9 cellular contexts compared by ENCODE assay signal in genomic region chrX:94058728-94059382, GRCh38.
DNase-seq lines count a peak whose midpoint lies in the region; ATAC-seq, FAIRE-seq and TF ChIP-seq lines count a peak whose summit lies in the region.
"Had no signal": no experiment of that assay in that cellular context is flagged by ENCODE, and none has a peak within 500 bp of the region (broad histone marks: within the 10 kb centered on the region; RNA-seq: fewer than 3 reads in every experiment).

No MANE protein-coding gene starts in this region.

- no peak overlapping the region for H3K4me3 ChIP-seq in KMS-11 (IDR thresholded peaks at IDR 0.05; ENCODE audit: insufficient read depth, low read depth, low read length)
- no peak overlapping the region for H3K4me3 ChIP-seq in astrocyte (ENCODE audit: insufficient read depth, low read depth, low read length)
- H3K4me3 ChIP-seq in right lobe of liver = no peak overlapping the region

- H3K79me2 ChIP-seq in KMS-11 (ENCODE audit: insufficient read depth, low read depth) (no peaks in the 10 kb centered on the region), astrocyte (ENCODE audit: insufficient read depth, low read length) (no peaks in the 10 kb centered on the region)

- H3K9me3 Mint-ChIP-seq in astrocyte (ENCODE audit: unreplicated experiment) = no peaks in the 10 kb centered on the region
- H3K9me3 Mint-ChIP-seq in stimulated activated memory B cell treated with anti-CD40 and anti-IgM and Interleukin-4, amounts not matched to agents 10 μg/mL and 1 μg/mL and 100 μg/mL, for 72 hours = no peaks in the 10 kb centered on the region

- no peak overlapping the region for H3K9ac ChIP-seq in KMS-11
- H3K9ac ChIP-seq in astrocyte (ENCODE audit: low read length) = no peak overlapping the region

- peak in 3 of 4 donors; percentile 60 to 72 (median 65) for ATAC-seq in right lobe of liver
- no peak for ATAC-seq in stimulated activated memory B cell treated with anti-CD40 and anti-IgM and Interleukin-4, amounts not matched to agents 10 μg/mL and 1 μg/mL and 100 μg/mL, for 72 hours

- H3K27me3 Mint-ChIP-seq in astrocyte (ENCODE audit: low read depth, unreplicated experiment) = no peaks in the 10 kb centered on the region
- no peaks in the 10 kb centered on the region for H3K27me3 Mint-ChIP-seq in stimulated activated memory B cell treated with anti-CD40 and anti-IgM and Interleukin-4, amounts not matched to agents 10 μg/mL and 1 μg/mL and 100 μg/mL, for 72 hours

- no peaks in the 10 kb centered on the region for H3K4me1 Mint-ChIP-seq in astrocyte (ENCODE audit: low read depth, unreplicated experiment)
- no peaks in the 10 kb centered on the region for H3K4me1 Mint-ChIP-seq in stimulated activated memory B cell treated with anti-CD40 and anti-IgM and Interleukin-4, amounts not matched to agents 10 μg/mL and 1 μg/mL and 100 μg/mL, for 72 hours

- H4K20me1 ChIP-seq in KMS-11 (ENCODE audit: insufficient read depth) (no peaks in the 10 kb centered on the region), astrocyte (ENCODE audit: insufficient read depth, low read length) (no peaks in the 10 kb centered on the region)

- H3K9me3 ChIP-seq in astrocyte (ENCODE audit: insufficient read depth, low read depth, low read length) (no peaks in the 10 kb centered on the region), right lobe of liver (no peaks in the 10 kb centered on the region)

- no peak overlapping the region for H3K27ac ChIP-seq in KMS-11
- no peak overlapping the region for H3K27ac ChIP-seq in astrocyte (ENCODE audit: low read depth, low read length)
- no peak overlapping the region for H3K27ac ChIP-seq in right lobe of liver

- intact Hi-C loops in right lobe of liver (cut with DNase I) (no loop called here), cardiac septum (cut with DNase I) (no loop called here)

- TF ChIP-seq POLR2A in right lobe of liver (IDR thresholded peaks at IDR 0.05) = no peak

- H2AFZ ChIP-seq in KMS-11 (ENCODE audit: low read depth) (no peak overlapping the region), astrocyte (ENCODE audit: low read depth, low read length) (no peak overlapping the region)

- no peak overlapping the region for H3K27ac Mint-ChIP-seq in astrocyte (ENCODE audit: unreplicated experiment)
- H3K27ac Mint-ChIP-seq in stimulated activated memory B cell treated with anti-CD40 and anti-IgM and Interleukin-4, amounts not matched to agents 10 μg/mL and 1 μg/mL and 100 μg/mL, for 72 hours = no peak overlapping the region

- H3K4me1 ChIP-seq in KMS-11 (ENCODE audit: low read depth, poor library complexity, severe bottlenecking) (no peaks in the 10 kb centered on the region), astrocyte (ENCODE audit: insufficient read depth, low read length) (no peaks in the 10 kb centered on the region), right lobe of liver (no peaks in the 10 kb centered on the region)

- H3K27me3 ChIP-seq in KMS-11 (ENCODE audit: insufficient read depth, low read depth) (no peaks in the 10 kb centered on the region), astrocyte (ENCODE audit: insufficient read depth, low read length) (no peaks in the 10 kb centered on the region), right lobe of liver (peaks cover 4 to 7% of the 10 kb centered on the region in 2 donors)

- H3K36me3 ChIP-seq in KMS-11 (ENCODE audit: insufficient read depth) (no peaks in the 10 kb centered on the region), astrocyte (ENCODE audit: insufficient read depth, low read length) (no peaks in the 10 kb centered on the region), right lobe of liver (no peaks in the 10 kb centered on the region)

- TF ChIP-seq CTCF in KMS-11 (conservative IDR thresholded peaks at IDR 0.05; ENCODE audit: low read depth, low read length) (peak; percentile 34), astrocyte (IDR thresholded peaks at IDR 0.05; ENCODE audit: insufficient read depth, low read depth, low read length) (peak; percentile 22), right lobe of liver (IDR thresholded peaks at IDR 0.05) (peak; percentile 38 to 73 (median 60))

- no peaks in the 10 kb centered on the region for H3K36me3 Mint-ChIP-seq in astrocyte (ENCODE audit: low read depth, unreplicated experiment)
- H3K36me3 Mint-ChIP-seq in stimulated activated memory B cell treated with anti-CD40 and anti-IgM and Interleukin-4, amounts not matched to agents 10 μg/mL and 1 μg/mL and 100 μg/mL, for 72 hours = no peaks in the 10 kb centered on the region

- H3K4me2 ChIP-seq in KMS-11 (no peak overlapping the region), astrocyte (ENCODE audit: low read length) (no peak overlapping the region)

- peak; percentile 0 for DNase-seq in ELR (ENCODE audit: low read depth)
- DNase-seq in astrocyte (ENCODE audit: low read depth) = no peak
- DNase-seq in right lobe of liver = no peak
- DNase-seq in NCI-H187 treated with DMSO at 0.1 percent for 48 hours (lab: John Stamatoyannopoulos, UW) = no peak
- DNase-seq in cardiac septum (ENCODE audit: low spot score) = no peak
- DNase-seq in epidermal melanocyte (ENCODE audit: insufficient read length, low spot score) = no peak
- DNase-seq: activated naive CD4-positive, alpha-beta T cell treated with anti-CD3 and anti-CD28 coated beads, Interleukin-2, amount 50 U/mL, for 16 hours had no signal

- 22% methylated on average over 9 of the region's 9 CpGs for WGBS in right lobe of liver (ENCODE audit: insufficient coverage, low coverage, low lambda C conversion rate, missing lambda C conversion rate)

- FAIRE-seq in astrocyte (lab: Jason Lieb, UNC) = peak; percentile 39

- H3K4me3 Mint-ChIP-seq in astrocyte (ENCODE audit: unreplicated experiment) = no peak overlapping the region
- H3K4me3 Mint-ChIP-seq in stimulated activated memory B cell treated with anti-CD40 and anti-IgM and Interleukin-4, amounts not matched to agents 10 μg/mL and 1 μg/mL and 100 μg/mL, for 72 hours = no peak overlapping the region
